ENCODE assay signal across 1 cellular context in the genomic region with DNA sequence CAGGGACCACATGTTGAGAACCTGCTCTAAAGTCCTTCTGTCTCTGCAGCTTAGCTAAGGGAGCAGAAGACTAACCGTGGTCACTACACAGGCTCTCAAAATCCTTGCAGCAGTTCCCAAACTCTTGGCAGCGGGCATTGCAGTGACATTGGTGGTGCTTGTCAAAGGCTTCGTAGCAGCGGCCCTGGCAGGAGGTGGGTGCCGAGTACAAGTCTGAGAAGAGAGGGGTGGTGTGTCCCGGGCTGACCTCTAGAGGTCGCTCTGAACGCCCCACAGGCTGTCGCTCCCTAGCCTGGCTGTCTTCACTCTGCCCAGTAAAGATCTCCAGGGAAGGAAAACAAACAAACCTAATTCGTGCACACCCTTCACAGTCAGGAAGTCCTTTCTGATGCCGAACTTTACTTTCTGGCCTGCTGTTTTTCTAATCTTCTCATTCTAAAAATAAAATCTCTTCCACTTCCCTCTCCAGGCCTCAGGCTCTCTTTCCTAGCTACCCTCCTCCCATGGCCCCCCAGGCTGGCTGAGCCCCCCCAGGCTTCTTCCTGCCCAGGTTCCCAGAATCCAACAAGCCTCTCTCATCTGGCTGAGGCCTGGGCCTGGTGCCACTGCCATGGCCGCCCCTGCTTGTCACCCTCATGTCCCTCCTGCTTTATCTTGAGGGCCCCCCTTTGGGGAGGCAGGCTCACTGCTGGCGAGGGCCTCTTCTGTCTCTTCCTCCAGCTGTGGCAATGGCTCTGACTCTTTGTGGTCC.
TF ChIP-seq lines count a peak whose summit lies in the region.

No MANE protein-coding gene starts in this region.

TF ChIP-seq in K562, 482 proteins besides CTCF, POLR2A, EP300 and RAD21:
- TF ChIP-seq JUND (IDR thresholded peaks at IDR 0.05; ENCODE audit: borderline replicate concordance, low read depth, low read length) (peak; percentile 38; the same call in 1 of the 2 replicates), JUND (tag; IDR thresholded peaks at IDR 0.05; ENCODE audit: borderline replicate concordance, low read depth, low read length) (no peak), MAZ (CRISPR knock-in tag; conservative IDR thresholded peaks at IDR 0.05 in 1 of 2, IDR thresholded peaks at IDR 0.05 in 1 of 2) (peak in 1 of 2 experiments; percentile 30; a peak in 1 of 4 replicates), SP2 (IDR thresholded peaks at IDR 0.05; ENCODE audit: extremely low read depth, low read depth, low read length, poor library complexity, severe bottlenecking) (no peak), CREM (IDR thresholded peaks at IDR 0.05; ENCODE audit: low read depth) (0 out of 2 replicates have a peak, but pooled peaks have one; percentile 23), FOXJ2 (tag; IDR thresholded peaks at IDR 0.05) (peak; percentile 51; the same call in 1 of the 2 replicates), SMC3 (conservative IDR thresholded peaks at IDR 0.05; ENCODE audit: insufficient read depth, low read depth, low read length) (peak; percentile 54), KLF16 (IDR thresholded peaks at IDR 0.05) (peak; percentile 48), THRAP3 (IDR thresholded peaks at IDR 0.05; ENCODE audit: borderline replicate concordance) (no peak), RB1 (IDR thresholded peaks at IDR 0.05; ENCODE audit: low read depth) (peak; percentile 45; the same call in 1 of the 2 replicates), ZNF695 (CRISPR knock-in tag; IDR thresholded peaks at IDR 0.05) (no peak), L3MBTL2 (IDR thresholded peaks at IDR 0.05) (peak; percentile 65; the same call in 1 of the 2 replicates), HDAC6 (IDR thresholded peaks at IDR 0.05; ENCODE audit: low read depth, low read length) (no peak)
- TF ChIP-seq, protein P1, sequence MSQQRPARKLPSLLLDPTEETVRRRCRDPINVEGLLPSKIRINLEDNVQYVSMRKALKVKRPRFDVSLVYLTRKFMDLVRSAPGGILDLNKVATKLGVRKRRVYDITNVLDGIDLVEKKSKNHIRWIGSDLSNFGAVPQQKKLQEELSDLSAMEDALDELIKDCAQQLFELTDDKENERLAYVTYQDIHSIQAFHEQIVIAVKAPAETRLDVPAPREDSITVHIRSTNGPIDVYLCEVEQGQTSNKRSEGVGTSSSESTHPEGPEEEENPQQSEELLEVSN (IDR thresholded peaks at IDR 0.05; ENCODE audit: borderline replicate concordance in 1 of 2, extremely low read depth in 1 of 2, insufficient read depth in 1 of 2, insufficient read length in 1 of 2, low read depth in 1 of 2, low read length in 1 of 2, poor library complexity in 1 of 2, severe bottlenecking in 1 of 2), result peak in 1 of 2 experiments; percentile 11
- TF ChIP-seq, protein P2, sequence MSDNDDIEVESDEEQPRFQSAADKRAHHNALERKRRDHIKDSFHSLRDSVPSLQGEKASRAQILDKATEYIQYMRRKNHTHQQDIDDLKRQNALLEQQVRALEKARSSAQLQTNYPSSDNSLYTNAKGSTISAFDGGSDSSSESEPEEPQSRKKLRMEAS (CRISPR knock-in tag; IDR thresholded peaks at IDR 0.05), result peak; percentile 36; the same call in 1 of the 2 replicates
- TF ChIP-seq, protein P3, sequence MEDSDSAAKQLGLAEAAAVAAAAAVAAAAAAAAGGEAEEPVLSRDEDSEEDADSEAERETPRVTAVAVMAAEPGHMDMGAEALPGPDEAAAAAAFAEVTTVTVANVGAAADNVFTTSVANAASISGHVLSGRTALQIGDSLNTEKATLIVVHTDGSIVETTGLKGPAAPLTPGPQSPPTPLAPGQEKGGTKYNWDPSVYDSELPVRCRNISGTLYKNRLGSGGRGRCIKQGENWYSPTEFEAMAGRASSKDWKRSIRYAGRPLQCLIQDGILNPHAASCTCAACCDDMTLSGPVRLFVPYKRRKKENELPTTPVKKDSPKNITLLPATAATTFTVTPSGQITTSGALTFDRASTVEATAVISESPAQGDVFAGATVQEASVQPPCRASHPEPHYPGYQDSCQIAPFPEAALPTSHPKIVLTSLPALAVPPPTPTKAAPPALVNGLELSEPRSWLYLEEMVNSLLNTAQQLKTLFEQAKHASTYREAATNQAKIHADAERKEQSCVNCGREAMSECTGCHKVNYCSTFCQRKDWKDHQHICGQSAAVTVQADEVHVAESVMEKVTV (CRISPR knock-in tag; IDR thresholded peaks at IDR 0.05), result 0 out of 2 replicates have a peak, but pooled peaks have one; percentile 22
- TF ChIP-seq, protein P4, sequence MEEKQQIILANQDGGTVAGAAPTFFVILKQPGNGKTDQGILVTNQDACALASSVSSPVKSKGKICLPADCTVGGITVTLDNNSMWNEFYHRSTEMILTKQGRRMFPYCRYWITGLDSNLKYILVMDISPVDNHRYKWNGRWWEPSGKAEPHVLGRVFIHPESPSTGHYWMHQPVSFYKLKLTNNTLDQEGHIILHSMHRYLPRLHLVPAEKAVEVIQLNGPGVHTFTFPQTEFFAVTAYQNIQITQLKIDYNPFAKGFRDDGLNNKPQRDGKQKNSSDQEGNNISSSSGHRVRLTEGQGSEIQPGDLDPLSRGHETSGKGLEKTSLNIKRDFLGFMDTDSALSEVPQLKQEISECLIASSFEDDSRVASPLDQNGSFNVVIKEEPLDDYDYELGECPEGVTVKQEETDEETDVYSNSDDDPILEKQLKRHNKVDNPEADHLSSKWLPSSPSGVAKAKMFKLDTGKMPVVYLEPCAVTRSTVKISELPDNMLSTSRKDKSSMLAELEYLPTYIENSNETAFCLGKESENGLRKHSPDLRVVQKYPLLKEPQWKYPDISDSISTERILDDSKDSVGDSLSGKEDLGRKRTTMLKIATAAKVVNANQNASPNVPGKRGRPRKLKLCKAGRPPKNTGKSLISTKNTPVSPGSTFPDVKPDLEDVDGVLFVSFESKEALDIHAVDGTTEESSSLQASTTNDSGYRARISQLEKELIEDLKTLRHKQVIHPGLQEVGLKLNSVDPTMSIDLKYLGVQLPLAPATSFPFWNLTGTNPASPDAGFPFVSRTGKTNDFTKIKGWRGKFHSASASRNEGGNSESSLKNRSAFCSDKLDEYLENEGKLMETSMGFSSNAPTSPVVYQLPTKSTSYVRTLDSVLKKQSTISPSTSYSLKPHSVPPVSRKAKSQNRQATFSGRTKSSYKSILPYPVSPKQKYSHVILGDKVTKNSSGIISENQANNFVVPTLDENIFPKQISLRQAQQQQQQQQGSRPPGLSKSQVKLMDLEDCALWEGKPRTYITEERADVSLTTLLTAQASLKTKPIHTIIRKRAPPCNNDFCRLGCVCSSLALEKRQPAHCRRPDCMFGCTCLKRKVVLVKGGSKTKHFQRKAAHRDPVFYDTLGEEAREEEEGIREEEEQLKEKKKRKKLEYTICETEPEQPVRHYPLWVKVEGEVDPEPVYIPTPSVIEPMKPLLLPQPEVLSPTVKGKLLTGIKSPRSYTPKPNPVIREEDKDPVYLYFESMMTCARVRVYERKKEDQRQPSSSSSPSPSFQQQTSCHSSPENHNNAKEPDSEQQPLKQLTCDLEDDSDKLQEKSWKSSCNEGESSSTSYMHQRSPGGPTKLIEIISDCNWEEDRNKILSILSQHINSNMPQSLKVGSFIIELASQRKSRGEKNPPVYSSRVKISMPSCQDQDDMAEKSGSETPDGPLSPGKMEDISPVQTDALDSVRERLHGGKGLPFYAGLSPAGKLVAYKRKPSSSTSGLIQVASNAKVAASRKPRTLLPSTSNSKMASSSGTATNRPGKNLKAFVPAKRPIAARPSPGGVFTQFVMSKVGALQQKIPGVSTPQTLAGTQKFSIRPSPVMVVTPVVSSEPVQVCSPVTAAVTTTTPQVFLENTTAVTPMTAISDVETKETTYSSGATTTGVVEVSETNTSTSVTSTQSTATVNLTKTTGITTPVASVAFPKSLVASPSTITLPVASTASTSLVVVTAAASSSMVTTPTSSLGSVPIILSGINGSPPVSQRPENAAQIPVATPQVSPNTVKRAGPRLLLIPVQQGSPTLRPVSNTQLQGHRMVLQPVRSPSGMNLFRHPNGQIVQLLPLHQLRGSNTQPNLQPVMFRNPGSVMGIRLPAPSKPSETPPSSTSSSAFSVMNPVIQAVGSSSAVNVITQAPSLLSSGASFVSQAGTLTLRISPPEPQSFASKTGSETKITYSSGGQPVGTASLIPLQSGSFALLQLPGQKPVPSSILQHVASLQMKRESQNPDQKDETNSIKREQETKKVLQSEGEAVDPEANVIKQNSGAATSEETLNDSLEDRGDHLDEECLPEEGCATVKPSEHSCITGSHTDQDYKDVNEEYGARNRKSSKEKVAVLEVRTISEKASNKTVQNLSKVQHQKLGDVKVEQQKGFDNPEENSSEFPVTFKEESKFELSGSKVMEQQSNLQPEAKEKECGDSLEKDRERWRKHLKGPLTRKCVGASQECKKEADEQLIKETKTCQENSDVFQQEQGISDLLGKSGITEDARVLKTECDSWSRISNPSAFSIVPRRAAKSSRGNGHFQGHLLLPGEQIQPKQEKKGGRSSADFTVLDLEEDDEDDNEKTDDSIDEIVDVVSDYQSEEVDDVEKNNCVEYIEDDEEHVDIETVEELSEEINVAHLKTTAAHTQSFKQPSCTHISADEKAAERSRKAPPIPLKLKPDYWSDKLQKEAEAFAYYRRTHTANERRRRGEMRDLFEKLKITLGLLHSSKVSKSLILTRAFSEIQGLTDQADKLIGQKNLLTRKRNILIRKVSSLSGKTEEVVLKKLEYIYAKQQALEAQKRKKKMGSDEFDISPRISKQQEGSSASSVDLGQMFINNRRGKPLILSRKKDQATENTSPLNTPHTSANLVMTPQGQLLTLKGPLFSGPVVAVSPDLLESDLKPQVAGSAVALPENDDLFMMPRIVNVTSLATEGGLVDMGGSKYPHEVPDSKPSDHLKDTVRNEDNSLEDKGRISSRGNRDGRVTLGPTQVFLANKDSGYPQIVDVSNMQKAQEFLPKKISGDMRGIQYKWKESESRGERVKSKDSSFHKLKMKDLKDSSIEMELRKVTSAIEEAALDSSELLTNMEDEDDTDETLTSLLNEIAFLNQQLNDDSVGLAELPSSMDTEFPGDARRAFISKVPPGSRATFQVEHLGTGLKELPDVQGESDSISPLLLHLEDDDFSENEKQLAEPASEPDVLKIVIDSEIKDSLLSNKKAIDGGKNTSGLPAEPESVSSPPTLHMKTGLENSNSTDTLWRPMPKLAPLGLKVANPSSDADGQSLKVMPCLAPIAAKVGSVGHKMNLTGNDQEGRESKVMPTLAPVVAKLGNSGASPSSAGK (IDR thresholded peaks at IDR 0.05), result peak; percentile 56
- TF ChIP-seq, protein P5, sequence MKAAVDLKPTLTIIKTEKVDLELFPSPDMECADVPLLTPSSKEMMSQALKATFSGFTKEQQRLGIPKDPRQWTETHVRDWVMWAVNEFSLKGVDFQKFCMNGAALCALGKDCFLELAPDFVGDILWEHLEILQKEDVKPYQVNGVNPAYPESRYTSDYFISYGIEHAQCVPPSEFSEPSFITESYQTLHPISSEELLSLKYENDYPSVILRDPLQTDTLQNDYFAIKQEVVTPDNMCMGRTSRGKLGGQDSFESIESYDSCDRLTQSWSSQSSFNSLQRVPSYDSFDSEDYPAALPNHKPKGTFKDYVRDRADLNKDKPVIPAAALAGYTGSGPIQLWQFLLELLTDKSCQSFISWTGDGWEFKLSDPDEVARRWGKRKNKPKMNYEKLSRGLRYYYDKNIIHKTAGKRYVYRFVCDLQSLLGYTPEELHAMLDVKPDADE (conservative IDR thresholded peaks at IDR 0.05; ENCODE audit: control insufficient read depth, low read depth, low read length), result 0 out of 2 replicates have a peak, but pooled peaks have one; percentile 28
